ENCODE assay signal across 9 cellular contexts in the genomic region with DNA sequence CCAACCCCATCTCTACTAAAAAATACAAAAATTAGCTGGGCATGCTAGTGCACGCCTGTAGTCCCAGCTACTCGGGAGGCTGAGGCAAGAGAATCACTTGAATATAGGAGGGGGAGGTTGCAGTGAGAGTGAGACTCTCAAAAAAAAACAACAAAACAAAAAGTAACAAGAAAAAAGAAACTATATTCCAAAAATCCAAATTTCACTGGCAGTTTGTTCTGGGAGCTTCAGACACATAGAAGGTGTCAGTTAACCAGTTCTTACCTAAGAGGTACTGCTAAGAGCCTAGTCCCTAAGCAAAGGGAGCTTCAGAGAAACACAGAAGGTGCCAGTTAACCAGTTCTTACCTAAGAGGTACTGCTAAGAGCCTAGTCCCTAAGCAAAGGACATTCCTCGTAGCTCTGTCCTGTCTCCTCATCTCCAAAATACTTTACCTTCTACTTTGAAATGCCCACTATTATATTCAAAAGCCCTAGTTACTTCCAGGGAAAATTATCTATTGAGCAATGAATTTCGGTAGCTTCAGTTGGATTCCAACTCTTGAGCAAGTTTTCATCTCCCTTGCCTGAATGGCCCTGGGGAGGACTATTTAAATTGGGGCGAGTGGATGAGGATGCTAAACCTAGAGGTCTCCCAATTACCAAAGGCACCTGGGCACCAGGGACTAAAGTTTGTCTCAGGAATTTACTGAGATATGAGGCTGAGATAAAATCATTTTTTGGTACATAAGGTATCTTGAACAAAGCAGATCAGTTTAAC. TPM values are rescaled to one million over a fixed set of nuclear protein-coding genes. Genes with fewer than 3 reads are reported as not detected.
DNase-seq lines count a peak whose midpoint lies in the region; ATAC-seq and TF ChIP-seq lines count a peak whose summit lies in the region.
"Had no signal": no experiment of that assay in that cellular context is flagged by ENCODE, and none has a peak within 500 bp of the region (broad histone marks: within the 10 kb centered on the region; RNA-seq: fewer than 3 reads in every experiment).

No MANE protein-coding gene starts in this region.

- peak overlapping the region; percentile 43 for H3K27ac Mint-ChIP-seq in activated naive CD4-positive, alpha-beta T cell treated with anti-CD3 and anti-CD28 coated beads, Interleukin-2, amount 50 U/mL, for 24 hours
- H3K27ac Mint-ChIP-seq in activated CD8-positive, alpha-beta T cell treated with anti-CD3 and anti-CD28 coated beads for 36 hours, result peak overlapping the region; percentile 95

- no peak for ATAC-seq in activated CD8-positive, alpha-beta T cell treated with anti-CD3 and anti-CD28 coated beads for 36 hours

- peak overlapping the region; percentile 97 for H3K4me3 ChIP-seq in iPS-18a (ENCODE audit: low read length)
- peak overlapping the region; percentile 98 for H3K4me3 ChIP-seq in thymus (ENCODE audit: low read length)

- H3K9me3 ChIP-seq in iPS-18a (ENCODE audit: control insufficient read depth, low read depth, low read length), result no peaks in the 10 kb centered on the region
- H3K9me3 ChIP-seq in thymus (ENCODE audit: control insufficient read depth), result no peaks in the 10 kb centered on the region
- H3K9me3 ChIP-seq: stomach had no signal

- intact Hi-C loops in activated CD8-positive, alpha-beta T cell treated with anti-CD3 and anti-CD28 coated beads for 36 hours (cut with micrococcal nuclease), result loop anchor here (10.0 kb wide), 1 partner anchor 67 kb away; a partner anchor contains a TSS

- TF ChIP-seq CTCF in activated CD8-positive, alpha-beta T cell treated with anti-CD3 and anti-CD28 coated beads for 36 hours (IDR thresholded peaks at IDR 0.05), result no peak

- no peak for DNase-seq in activated naive CD4-positive, alpha-beta T cell treated with Interleukin-2 at 50 U/mL for 16 hours
- DNase-seq in activated CD8-positive, alpha-beta T cell treated with anti-CD3 and anti-CD28 coated beads for 36 hours, result no peak
- no peak for DNase-seq in NCI-H1092 (lab: John Stamatoyannopoulos, UW)
- DNase-seq in NCI-H1417 treated with DMSO at 0.1 percent for 48 hours (lab: John Stamatoyannopoulos, UW), result no peak
- no peak for DNase-seq in cerebellar cortex (ENCODE audit: low spot score)
- DNase-seq: stomach had no signal

- H3K4me1 Mint-ChIP-seq in activated naive CD4-positive, alpha-beta T cell treated with anti-CD3 and anti-CD28 coated beads, Interleukin-2, amount 50 U/mL, for 24 hours, result peaks cover 48% of the 10 kb centered on the region
- peaks cover 39% of the 10 kb centered on the region for H3K4me1 Mint-ChIP-seq in activated CD8-positive, alpha-beta T cell treated with anti-CD3 and anti-CD28 coated beads for 36 hours (ENCODE audit: low read depth)

- H3K27me3 ChIP-seq in iPS-18a (ENCODE audit: control insufficient read depth, insufficient read depth, low read length) (no peaks in the 10 kb centered on the region), thymus (ENCODE audit: control insufficient read depth, insufficient read depth) (no peaks in the 10 kb centered on the region)
- H3K27me3 ChIP-seq: stomach had no signal

- H3K27ac ChIP-seq in iPS-18a (ENCODE audit: low read length) (no peak overlapping the region), thymus (ENCODE audit: low read depth) (peak overlapping the region; percentile 38)

- H3K9ac ChIP-seq in iPS-18a (ENCODE audit: low read length), result no peak overlapping the region

- POLR2A ChIA-PET in activated CD8-positive, alpha-beta T cell treated with anti-CD3 and anti-CD28 coated beads for 36 hours (lab: Charles Lee), result interaction anchor here (0.5 to 22.3 kb wide), 10 partner anchors 8 to 273 kb away, joined by 3 to 1225 read pairs (median 32); a partner anchor contains a TSS

- H3K4me1 ChIP-seq in iPS-18a (ENCODE audit: control insufficient read depth, low read depth, low read length) (peaks cover 11% of the 10 kb centered on the region), thymus (ENCODE audit: control insufficient read depth, insufficient read depth, low read length) (peaks cover 14% of the 10 kb centered on the region)

- 89% methylated on average over 5 of the region's 5 CpGs for WGBS in thymus

- peaks cover 13% of the 10 kb centered on the region for H3K36me3 Mint-ChIP-seq in activated naive CD4-positive, alpha-beta T cell treated with anti-CD3 and anti-CD28 coated beads, Interleukin-2, amount 50 U/mL, for 24 hours
- peaks cover 29% of the 10 kb centered on the region for H3K36me3 Mint-ChIP-seq in activated CD8-positive, alpha-beta T cell treated with anti-CD3 and anti-CD28 coated beads for 36 hours (ENCODE audit: low read depth)

- peak overlapping the region; percentile 100 for H3K4me3 Mint-ChIP-seq in activated naive CD4-positive, alpha-beta T cell treated with anti-CD3 and anti-CD28 coated beads, Interleukin-2, amount 50 U/mL, for 24 hours
- peak overlapping the region; percentile 84 for H3K4me3 Mint-ChIP-seq in activated CD8-positive, alpha-beta T cell treated with anti-CD3 and anti-CD28 coated beads for 36 hours

- H3K9me3 Mint-ChIP-seq in activated naive CD4-positive, alpha-beta T cell treated with anti-CD3 and anti-CD28 coated beads, Interleukin-2, amount 50 U/mL, for 24 hours, result no peaks in the 10 kb centered on the region
- H3K9me3 Mint-ChIP-seq in activated CD8-positive, alpha-beta T cell treated with anti-CD3 and anti-CD28 coated beads for 36 hours, result no peaks in the 10 kb centered on the region

- peaks cover 8% of the 10 kb centered on the region for H3K36me3 ChIP-seq in iPS-18a (ENCODE audit: control insufficient read depth, low read depth, low read length)
- peaks cover 21% of the 10 kb centered on the region for H3K36me3 ChIP-seq in thymus (ENCODE audit: control insufficient read depth, insufficient read depth)

- H3K27me3 Mint-ChIP-seq in activated naive CD4-positive, alpha-beta T cell treated with anti-CD3 and anti-CD28 coated beads, Interleukin-2, amount 50 U/mL, for 24 hours, result no peaks in the 10 kb centered on the region
- no peaks in the 10 kb centered on the region for H3K27me3 Mint-ChIP-seq in activated CD8-positive, alpha-beta T cell treated with anti-CD3 and anti-CD28 coated beads for 36 hours

- CTCF ChIA-PET in activated CD8-positive, alpha-beta T cell treated with anti-CD3 and anti-CD28 coated beads for 36 hours (lab: Charles Lee), result interaction anchor here (0.7 to 1.6 kb wide), 2 partner anchors 27 to 63 kb away, joined by 3 to 4 read pairs; no protein-coding TSS in a partner anchor

RNA-seq across cellular contexts. Expression of a gene that starts 41.0 kb away (rescaled TPM):
- under 1 TPM; 0.25 to 0.56 TPM for total RNA-seq in activated CD8-positive, alpha-beta T cell treated with anti-CD3 and anti-CD28 coated beads for 36 hours
- polyA plus RNA-seq in thymus, result 3.8 TPM
